ENCODE assay signal across 18 cellular contexts in genomic region chr12:115942346-115942745, GRCh38.
DNase-seq lines count a peak whose midpoint lies in the region; ATAC-seq and TF ChIP-seq lines count a peak whose summit lies in the region.
"Had no signal": no experiment of that assay in that cellular context is flagged by ENCODE, and none has a peak within 500 bp of the region (broad histone marks: within the 10 kb centered on the region; RNA-seq: fewer than 3 reads in every experiment).

No MANE protein-coding gene starts in this region.

- H2BK20ac ChIP-seq in IMR-90 (ENCODE audit: low read depth, low read length), result no peak overlapping the region

- H3K9me3 ChIP-seq in IMR-90 (ENCODE audit: control insufficient read depth, insufficient read depth, low read length) (no peaks in the 10 kb centered on the region), breast epithelium (no peaks in the 10 kb centered on the region)

- H2BK5ac ChIP-seq in IMR-90 (ENCODE audit: low read depth, low read length, poor library complexity, severe bottlenecking), result no peak overlapping the region

- no peak overlapping the region for H2BK120ac ChIP-seq in IMR-90 (ENCODE audit: low read depth, low read length)

- peak overlapping the region; percentile 60 for H2AFZ ChIP-seq in IMR-90 (replicated peaks; ENCODE audit: low read length, poor library complexity)
- H2AFZ ChIP-seq: GM23248 had no signal

- no peaks in the 10 kb centered on the region; the same call in 1 of the 2 replicates for H3K9me1 ChIP-seq in IMR-90 (ENCODE audit: insufficient read depth, low read length)

- H4K8ac ChIP-seq in IMR-90 (ENCODE audit: low read depth in 2 of 2, low read length in 2 of 2), result no peak overlapping the region

- no peak overlapping the region for H2AK9ac ChIP-seq in IMR-90 (replicated peaks; ENCODE audit: low read depth, low read length, poor library complexity)

- H4K5ac ChIP-seq in IMR-90 (ENCODE audit: low read depth, low read length), result no peak overlapping the region

- H3K9ac ChIP-seq in IMR-90 (ENCODE audit: low read depth, low read length), result no peak overlapping the region
- H3K9ac ChIP-seq: BLaER1, GM23248 had no signal

- POLR2A ChIA-PET in IMR-90 (lab: Charles Lee; ENCODE audit: unreplicated experiment), result no interaction called here

- CTCF ChIA-PET in IMR-90 (lab: Yijun Ruan, JAX), result no interaction called here

- dilution Hi-C loops in IMR-90 (cut with HindIII; ENCODE audit: low sequenced_read_pairs, unreplicated experiment), result no loop called here

- no peak for TF ChIP-seq RAD21 in IMR-90 (IDR thresholded peaks at IDR 0.05; ENCODE audit: low read length)

- peak; percentile 17 for DNase-seq in activated CD8-positive, alpha-beta memory T cell treated with anti-CD3 and anti-CD28 coated beads for 24 hours
- DNase-seq in activated CD8-positive, alpha-beta memory T cell treated with anti-CD3 and anti-CD28 coated beads, Interleukin-2, amount 50 U/mL, for 4 hours, result no peak
- DNase-seq in IMR-90 (no peak), coronary artery (ENCODE audit: low spot score) (peak; percentile 43), islet precursor cell (peak; percentile 51), breast epithelium (ENCODE audit: low spot score in 2 of 2) (no peak)
- DNase-seq: CD4-positive, CD25-positive, alpha-beta regulatory T cell; CD8-positive, alpha-beta T cell; DMS53; DMS79 treated with DMSO at 0.1 percent for 48 hours; GF-D8; GM23248; H9 had no signal

- TF ChIP-seq CTCF in IMR-90 (conservative IDR thresholded peaks at IDR 0.05; ENCODE audit: low read depth, low read length), result no peak
- TF ChIP-seq CTCF in coronary artery (IDR thresholded peaks at IDR 0.05), result no peak
- no peak for TF ChIP-seq CTCF in breast epithelium (IDR thresholded peaks at IDR 0.05)

- no peak overlapping the region for H4K91ac ChIP-seq in IMR-90 (ENCODE audit: insufficient read depth, low read depth, low read length)

- H3K18ac ChIP-seq in IMR-90 (ENCODE audit: low read depth, low read length), result no peak overlapping the region

- no peak overlapping the region for H3K4me2 ChIP-seq in IMR-90 (ENCODE audit: low read depth, low read length)
- H3K4me2 ChIP-seq: BLaER1 had no signal

- H3K4ac ChIP-seq in IMR-90 (ENCODE audit: low read depth, low read length), result no peak overlapping the region

- no peak for TF ChIP-seq POLR2A in IMR-90 (IDR thresholded peaks at IDR 0.05; ENCODE audit: low read depth, low read length)
- no peak for TF ChIP-seq POLR2A in breast epithelium (IDR thresholded peaks at IDR 0.05)

- H3K27me3 ChIP-seq in IMR-90 (ENCODE audit: control insufficient read depth, insufficient read depth, low read length), result no peaks in the 10 kb centered on the region
- no peaks in the 10 kb centered on the region for H3K27me3 ChIP-seq in breast epithelium
- H3K27me3 ChIP-seq: BLaER1 had no signal

- H2AK5ac ChIP-seq in IMR-90 (ENCODE audit: low read depth, low read length), result no peak overlapping the region

- H4K20me1 ChIP-seq in IMR-90 (ENCODE audit: insufficient read depth, low read length), result no peaks in the 10 kb centered on the region
- H4K20me1 ChIP-seq: BLaER1 had no signal

- intact Hi-C loops in IMR-90 (cut with micrococcal nuclease) (no loop called here), breast epithelium (cut with DNase I; ENCODE audit: low total_unique reads) (no loop called here)

- H3K27ac ChIP-seq in IMR-90 (ENCODE audit: insufficient read depth, low read length) (no peak overlapping the region), coronary artery (no peak overlapping the region), breast epithelium (no peak overlapping the region)
- H3K27ac ChIP-seq: 22Rv1, BLaER1, C4-2B, GM23248 had no signal

- H3K14ac ChIP-seq in IMR-90 (replicated peaks; ENCODE audit: low read depth, low read length), result no peak overlapping the region

- H3K79me1 ChIP-seq in IMR-90 (ENCODE audit: low read depth in 1 of 2, low read length in 2 of 2), result no peaks in the 10 kb centered on the region

- no peak overlapping the region for H2BK15ac ChIP-seq in IMR-90 (ENCODE audit: low read depth, low read length)

- in situ Hi-C loops in IMR-90 (cut with MboI; ENCODE audit: low sequenced_read_pairs), result no loop called here

- no peak overlapping the region for H3K56ac ChIP-seq in IMR-90 (ENCODE audit: extremely low read depth, insufficient read depth, low read length)

- H3K36me3 ChIP-seq in IMR-90 (ENCODE audit: control insufficient read depth, insufficient read depth, low read length) (no peaks in the 10 kb centered on the region), breast epithelium (no peaks in the 10 kb centered on the region)
- H3K36me3 ChIP-seq: BLaER1 had no signal

- BruUV-seq in IMR-90 (replicated peaks; lab: Mats Ljungman, UMichigan), result no TSS peak

- H3K4me3 ChIP-seq in IMR-90 (ENCODE audit: insufficient read depth, low read depth, low read length) (no peak overlapping the region), coronary artery (no peak overlapping the region), breast epithelium (no peak overlapping the region)
- H3K4me3 ChIP-seq: BLaER1, GM23248 had no signal

- no peak for ATAC-seq in IMR-90 (ENCODE audit: low read depth)
- no peak for ATAC-seq in GM19397 (IDR thresholded peaks at IDR 0.05; ENCODE audit: unreplicated experiment)
- no peak for ATAC-seq in GM19328 (IDR thresholded peaks at IDR 0.05; ENCODE audit: unreplicated experiment)
- ATAC-seq: CD8-positive, alpha-beta T cell had no signal

- no peak overlapping the region for H3K23ac ChIP-seq in IMR-90 (ENCODE audit: low read depth, low read length)

- H3K4me1 ChIP-seq in IMR-90 (ENCODE audit: control insufficient read depth, insufficient read depth, low read length) (no peaks in the 10 kb centered on the region; the same call in 1 of the 2 replicates), breast epithelium (no peaks in the 10 kb centered on the region)
- H3K4me1 ChIP-seq: BLaER1 had no signal

- WGBS in IMR-90 (ENCODE audit: extremely low coverage in 2 of 2, insufficient read length in 1 of 2), 2 experiments, result no CpG with 5 or more reads among the region's 1 CpG

TF ChIP-seq in IMR-90, 13 proteins besides CTCF, POLR2A, EP300 and RAD21:
- TF ChIP-seq CEBPB (IDR thresholded peaks at IDR 0.05; ENCODE audit: low read depth, low read length), result no peak
- no peak for TF ChIP-seq SMC3 (IDR thresholded peaks at IDR 0.05; ENCODE audit: low read depth, low read length)
- TF ChIP-seq CHD1 (IDR thresholded peaks at IDR 0.05; ENCODE audit: low read depth, low read length), result no peak
- TF ChIP-seq RFX5 (IDR thresholded peaks at IDR 0.05; ENCODE audit: low read depth, low read length), result no peak
- no peak for TF ChIP-seq BHLHE40 (IDR thresholded peaks at IDR 0.05; ENCODE audit: low read depth, low read length)
- TF ChIP-seq RCOR1 (IDR thresholded peaks at IDR 0.05; ENCODE audit: insufficient replicate concordance, low read length), result no peak
- TF ChIP-seq MAZ (IDR thresholded peaks at IDR 0.05; ENCODE audit: borderline replicate concordance, low read depth, low read length), result no peak
- TF ChIP-seq MAFK (IDR thresholded peaks at IDR 0.05; ENCODE audit: low read depth, low read length), result no peak
- TF ChIP-seq ELK1 (IDR thresholded peaks at IDR 0.05; ENCODE audit: borderline replicate concordance, low read depth, low read length), result no peak
- no peak for TF ChIP-seq NFE2L2 (IDR thresholded peaks at IDR 0.05; ENCODE audit: low read depth, low read length)
- TF ChIP-seq, protein P1, sequence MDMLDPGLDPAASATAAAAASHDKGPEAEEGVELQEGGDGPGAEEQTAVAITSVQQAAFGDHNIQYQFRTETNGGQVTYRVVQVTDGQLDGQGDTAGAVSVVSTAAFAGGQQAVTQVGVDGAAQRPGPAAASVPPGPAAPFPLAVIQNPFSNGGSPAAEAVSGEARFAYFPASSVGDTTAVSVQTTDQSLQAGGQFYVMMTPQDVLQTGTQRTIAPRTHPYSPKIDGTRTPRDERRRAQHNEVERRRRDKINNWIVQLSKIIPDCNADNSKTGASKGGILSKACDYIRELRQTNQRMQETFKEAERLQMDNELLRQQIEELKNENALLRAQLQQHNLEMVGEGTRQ (IDR thresholded peaks at IDR 0.05; ENCODE audit: low read depth, low read length), result no peak

Comparison
In these comparisons a context has a peak if more than half of its experiments do, and no peak if none do; other contexts are left out.
1. DNase-seq: peak in activated CD8-positive, alpha-beta memory T cell treated with anti-CD3 and anti-CD28 coated beads for 24 hours (single experiment), coronary artery (single experiment) and islet precursor cell (single experiment); none in activated CD8-positive, alpha-beta memory T cell treated with anti-CD3 and anti-CD28 coated beads, Interleukin-2, amount 50 U/mL, for 4 hours (single experiment), IMR-90 (single experiment) and breast epithelium (0 of 2).